Comparison of ENCODE assay signal across 24 cellular contexts in the genomic region with DNA sequence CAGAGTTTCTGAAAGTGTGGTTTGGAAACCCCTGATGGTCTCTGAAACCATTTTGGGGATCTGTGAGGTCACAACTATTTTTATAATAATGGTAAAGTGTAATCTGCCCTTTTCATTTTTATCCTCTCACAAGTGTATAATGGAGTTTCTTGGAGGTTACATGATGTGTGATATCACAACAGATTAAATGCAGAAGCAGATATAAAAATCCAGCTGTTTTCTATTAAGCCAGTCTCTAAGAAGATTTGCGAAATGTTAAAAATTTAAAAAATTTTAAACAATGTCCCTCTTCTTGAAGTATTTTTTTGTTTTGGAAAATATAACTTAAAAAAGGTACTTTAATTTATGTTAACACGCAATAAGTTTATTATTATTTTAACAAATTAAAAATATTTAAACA.
"Had no signal": no experiment of that assay in that cellular context is flagged by ENCODE, and none has a peak within 500 bp of the region (broad histone marks: within the 10 kb centered on the region; RNA-seq: fewer than 3 reads in every experiment).

No MANE protein-coding gene starts in this region.

- H3K27ac ChIP-seq: dorsolateral prefrontal cortex, foreskin keratinocyte, hepatocyte, parathyroid adenoma, prostate gland, right lobe of liver, spleen, tibial artery, upper lobe of right lung, vagina had no signal

- H3K9ac ChIP-seq: parathyroid adenoma had no signal

- ATAC-seq: esophagus mucosa; foreskin keratinocyte; right lobe of liver; stimulated activated memory B cell treated with anti-CD40 and anti-IgM and Interleukin-4, amounts not matched to agents 10 μg/mL and 1 μg/mL and 100 μg/mL, for 72 hours; upper lobe of right lung had no signal

- H3K4me1 Mint-ChIP-seq: naive B cell; stimulated activated memory B cell treated with anti-CD40 and anti-IgM and Interleukin-4, amounts not matched to agents 10 μg/mL and 1 μg/mL and 100 μg/mL, for 72 hours had no signal

- H3K9me3 Mint-ChIP-seq: naive B cell; nephron progenitor cell; stimulated activated memory B cell treated with anti-CD40 and anti-IgM and Interleukin-4, amounts not matched to agents 10 μg/mL and 1 μg/mL and 100 μg/mL, for 72 hours; stimulated activated naive CD8-positive, alpha-beta T cell treated with anti-CD3 and anti-CD28 coated beads, Interleukin-15, Interleukin-2, amounts not matched to agents 100 ng/mL and 50 ng/mL, for 24 hours had no signal

- H3K9me3 ChIP-seq: prostate gland, right lobe of liver, spleen, tibial artery, upper lobe of right lung, vagina had no signal

- DNase-seq: cortex of kidney; dorsolateral prefrontal cortex; effector CD8-positive, alpha-beta T cell; foreskin keratinocyte; head of caudate nucleus; kidney glomerular epithelial cell; mesendoderm; naive B cell; nephron progenitor cell; retina; right lobe of liver; spleen; stimulated activated CD4-positive, alpha-beta T cell treated with anti-CD3 and anti-CD28 coated beads, Interleukin-15, amount 100 ng/mL, for 24 hours; stimulated activated CD4-positive, alpha-beta T cell treated with anti-CD3 and anti-CD28 coated beads, Interleukin-1b, Interleukin-23, amount 100 ng/mL, for 48 hours; stimulated activated CD4-positive, alpha-beta T cell treated with anti-CD3 and anti-CD28 coated beads, Interleukin-4, amount 100 ng/mL, for 24 hours; tibial artery; upper lobe of right lung had no signal

- H3K27ac Mint-ChIP-seq: naive B cell; nephron progenitor cell; stimulated activated memory B cell treated with anti-CD40 and anti-IgM and Interleukin-4, amounts not matched to agents 10 μg/mL and 1 μg/mL and 100 μg/mL, for 72 hours; stimulated activated naive CD8-positive, alpha-beta T cell treated with anti-CD3 and anti-CD28 coated beads, Interleukin-15, Interleukin-2, amounts not matched to agents 100 ng/mL and 50 ng/mL, for 24 hours had no signal

- H3K4me3 ChIP-seq: dorsolateral prefrontal cortex, hepatocyte, prostate gland, right lobe of liver, spleen, tibial artery, upper lobe of right lung, vagina had no signal

- H3K27me3 Mint-ChIP-seq: naive B cell; stimulated activated memory B cell treated with anti-CD40 and anti-IgM and Interleukin-4, amounts not matched to agents 10 μg/mL and 1 μg/mL and 100 μg/mL, for 72 hours; stimulated activated naive CD8-positive, alpha-beta T cell treated with anti-CD3 and anti-CD28 coated beads, Interleukin-15, Interleukin-2, amounts not matched to agents 100 ng/mL and 50 ng/mL, for 24 hours had no signal

- H3K4me1 ChIP-seq: foreskin keratinocyte, parathyroid adenoma, prostate gland, right lobe of liver, spleen, tibial artery, upper lobe of right lung, vagina had no signal

- H3K27me3 ChIP-seq: dorsolateral prefrontal cortex, foreskin keratinocyte, hepatocyte, right lobe of liver, spleen, tibial artery, upper lobe of right lung, vagina had no signal

- H3K36me3 ChIP-seq: prostate gland, right lobe of liver had no signal

- H3K4me3 Mint-ChIP-seq: naive B cell; nephron progenitor cell; stimulated activated memory B cell treated with anti-CD40 and anti-IgM and Interleukin-4, amounts not matched to agents 10 μg/mL and 1 μg/mL and 100 μg/mL, for 72 hours; stimulated activated naive CD8-positive, alpha-beta T cell treated with anti-CD3 and anti-CD28 coated beads, Interleukin-15, Interleukin-2, amounts not matched to agents 100 ng/mL and 50 ng/mL, for 24 hours had no signal
